Comparison of ENCODE assay signal across 22 cellular contexts in the genomic region with DNA sequence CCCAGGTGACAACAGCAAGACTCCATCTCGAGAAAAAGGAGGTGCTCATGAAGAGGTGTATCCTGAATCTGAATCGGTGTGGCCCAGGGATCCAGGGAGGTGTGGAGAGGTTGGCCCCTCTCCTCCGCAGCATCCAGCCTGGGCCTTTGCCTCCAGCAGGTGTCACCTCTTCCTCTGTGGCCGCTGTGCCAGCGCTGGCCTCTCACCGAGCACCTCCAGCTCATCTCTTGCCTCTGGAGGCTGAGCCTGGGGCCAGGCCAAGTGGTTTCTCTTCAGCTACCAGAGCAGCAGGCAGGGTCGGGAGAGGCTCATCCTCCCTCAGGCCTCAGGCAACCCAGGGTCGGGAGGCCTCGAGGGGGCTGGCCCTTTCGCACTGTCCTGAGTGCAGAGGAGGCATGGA. TPM values are rescaled to one million over a fixed set of nuclear protein-coding genes. Genes with fewer than 3 reads are reported as not detected.
DNase-seq lines count a peak whose midpoint lies in the region; ATAC-seq, FAIRE-seq and TF ChIP-seq lines count a peak whose summit lies in the region.
"Had no signal": no experiment of that assay in that cellular context is flagged by ENCODE, and none has a peak within 500 bp of the region (broad histone marks: within the 10 kb centered on the region; RNA-seq: fewer than 3 reads in every experiment).

No MANE protein-coding gene starts in this region.

- H3K36me3 ChIP-seq in HepG2 (replicated peaks in 1 of 2; ENCODE audit: control insufficient read depth in 1 of 2, insufficient read depth in 2 of 2, low read length in 2 of 2) (peaks cover 11% of the 10 kb centered on the region in 2 experiments; a peak in 4 of 5 replicates), right lobe of liver (no peaks in the 10 kb centered on the region), astrocyte (ENCODE audit: insufficient read depth, low read length) (peaks cover 2% of the 10 kb centered on the region)

- CTCF ChIA-PET in HepG2 (lab: Yijun Ruan, JAX; ENCODE audit: low intra/inter-chr PET ratio, low total read pairs): interaction anchor here (1.3 to 1.5 kb wide), 2 partner anchors 68 to 109 kb away, joined by 4 to 7 read pairs; no protein-coding TSS in a partner anchor

- TF ChIP-seq RAD21 in HepG2 (CRISPR knock-in tag; IDR thresholded peaks at IDR 0.05): no peak

- BruUV-seq in HepG2 (replicated peaks; lab: Mats Ljungman, UMichigan): no TSS peak

- in situ Hi-C loops in HepG2 (cut with HindIII; ENCODE audit: extremely low pct_ligation_motif_present, low pct_unique_long_range_greater_than_20kb): no loop called here

- no peak for TF ChIP-seq POLR2A in HepG2 (IDR thresholded peaks at IDR 0.05; ENCODE audit: insufficient read depth in 1 of 2, low read depth in 2 of 2, low read length in 2 of 2)
- TF ChIP-seq POLR2A in right lobe of liver (IDR thresholded peaks at IDR 0.05): no peak
- TF ChIP-seq POLR2A in lower leg skin (IDR thresholded peaks at IDR 0.05): no peak

- H3K9ac ChIP-seq in HepG2 (ENCODE audit: insufficient read depth, low read depth, low read length) (no peak overlapping the region), astrocyte (ENCODE audit: low read length) (no peak overlapping the region)

- POLR2A ChIA-PET in HepG2 (lab: Yijun Ruan, JAX): interaction anchor here (1.0 kb wide), 1 partner anchor 19 kb away, joined by 4 read pairs; a partner anchor contains a TSS

- H2AFZ ChIP-seq in HepG2 (ENCODE audit: low read length): no peak overlapping the region
- H2AFZ ChIP-seq in astrocyte (ENCODE audit: low read depth, low read length): no peak overlapping the region

- no peak overlapping the region for H3K4me2 ChIP-seq in HepG2 (ENCODE audit: low read depth, low read length)
- H3K4me2 ChIP-seq in astrocyte (ENCODE audit: low read length): no peak overlapping the region

- H3K27me3 ChIP-seq in HepG2 (ENCODE audit: control insufficient read depth in 1 of 2, insufficient read depth in 2 of 2, low read length in 2 of 2) (peaks cover 14 to 46% of the 10 kb centered on the region in 2 experiments; a peak in 4 of 5 replicates), right lobe of liver (no peaks in the 10 kb centered on the region), astrocyte (ENCODE audit: insufficient read depth, low read length) (peaks cover 16% of the 10 kb centered on the region)

- H4K20me1 ChIP-seq in HepG2 (ENCODE audit: insufficient read depth, low read length) (peaks cover 12% of the 10 kb centered on the region; the same call in 1 of the 2 replicates), astrocyte (ENCODE audit: insufficient read depth, low read length) (peaks cover 56% of the 10 kb centered on the region)

- peak; percentile 37 for DNase-seq in DMS 273 (lab: John Stamatoyannopoulos, UW; ENCODE audit: unreplicated experiment)
- DNase-seq in DMS 273 treated with DMSO at 0.1 percent for 48 hours (lab: John Stamatoyannopoulos, UW): no peak
- no peak for DNase-seq in HepG2 (ENCODE audit: low spot score)
- DNase-seq in right lobe of liver: no peak
- DNase-seq in astrocyte (ENCODE audit: low read depth): no peak
- no peak for DNase-seq in stimulated activated CD8-positive, alpha-beta memory T cell treated with anti-CD3 and anti-CD28 coated beads, Interleukin-4, amount 100 ng/mL, for 48 hours
- DNase-seq in NCI-H2196 treated with DMSO at 0.1 percent for 48 hours (lab: John Stamatoyannopoulos, UW; ENCODE audit: unreplicated experiment): no peak
- DNase-seq in lower leg skin (ENCODE audit: low spot score in 2 of 2): no peak
- DNase-seq: COR-L47, GF-D8, NCI-H1092, NCI-H1436 treated with DMSO at 0.1 percent for 48 hours, NCI-H345, NCI-H774, SHP77 treated with DMSO at 0.1 percent for 48 hours had no signal

- no peak for TF ChIP-seq EP300 in HepG2 (IDR thresholded peaks at IDR 0.05; ENCODE audit: low read depth in 2 of 2, low read length in 2 of 2)
- no peak for TF ChIP-seq EP300 in HepG2 (CRISPR knock-in tag; IDR thresholded peaks at IDR 0.05; ENCODE audit: borderline replicate concordance)

- no peaks in the 10 kb centered on the region for H3K9me3 ChIP-seq in HepG2 (ENCODE audit: low read length)
- H3K9me3 ChIP-seq in right lobe of liver: no peaks in the 10 kb centered on the region
- no peaks in the 10 kb centered on the region for H3K9me3 ChIP-seq in astrocyte (ENCODE audit: insufficient read depth, low read depth, low read length)

- ATAC-seq in HepG2 (peak; percentile 5), right lobe of liver (no peak)

- intact Hi-C loops in HepG2 (cut with micrococcal nuclease; ENCODE audit: unreplicated experiment): loop anchor here (5.0 kb wide), 2 partner anchors 70 to 110 kb away; no protein-coding TSS in a partner anchor
- intact Hi-C loops in right lobe of liver (cut with DNase I): no loop called here
- intact Hi-C loops in lower leg skin (cut with DNase I; ENCODE audit: low total_unique reads): no loop called here

- H3K9me3 Mint-ChIP-seq in astrocyte (ENCODE audit: unreplicated experiment): no peaks in the 10 kb centered on the region
- H3K9me3 Mint-ChIP-seq: T-cell; T-helper 2 cell treated with Interferon-gamma antibody and Interleukin-4, amounts not matched to agents 5 μg/mL and 100 μg/mL, for 36 hours had no signal

- TF ChIP-seq CTCF in HepG2 (CRISPR knock-in tag; IDR thresholded peaks at IDR 0.05) (no peak), right lobe of liver (IDR thresholded peaks at IDR 0.05) (no peak), astrocyte (IDR thresholded peaks at IDR 0.05; ENCODE audit: insufficient read depth, low read depth, low read length) (no peak), lower leg skin (IDR thresholded peaks at IDR 0.05) (no peak)

- H3K36me3 Mint-ChIP-seq in astrocyte (ENCODE audit: low read depth, unreplicated experiment): no peaks in the 10 kb centered on the region

- H3K4me1 Mint-ChIP-seq in astrocyte (ENCODE audit: low read depth, unreplicated experiment): peaks cover 5% of the 10 kb centered on the region

- no peak overlapping the region for H3K4me3 Mint-ChIP-seq in astrocyte (ENCODE audit: unreplicated experiment)
- H3K4me3 Mint-ChIP-seq: T-cell; T-helper 2 cell treated with Interferon-gamma antibody and Interleukin-4, amounts not matched to agents 5 μg/mL and 100 μg/mL, for 36 hours had no signal

- H3K27me3 Mint-ChIP-seq in astrocyte (ENCODE audit: low read depth, unreplicated experiment): no peaks in the 10 kb centered on the region

- peak overlapping the region; percentile 62 for H3K27ac Mint-ChIP-seq in astrocyte (ENCODE audit: unreplicated experiment)
- H3K27ac Mint-ChIP-seq: T-cell; T-helper 2 cell treated with Interferon-gamma antibody and Interleukin-4, amounts not matched to agents 5 μg/mL and 100 μg/mL, for 36 hours had no signal

- H3K79me2 ChIP-seq in HepG2 (ENCODE audit: insufficient read depth, low read length) (no peaks in the 10 kb centered on the region), astrocyte (ENCODE audit: insufficient read depth, low read length) (no peaks in the 10 kb centered on the region)

- H3K4me3 ChIP-seq in HepG2 (replicated peaks in 1 of 3; ENCODE audit: insufficient read depth in 1 of 3, low read depth in 2 of 3, low read length in 3 of 3): no peak overlapping the region
- no peak overlapping the region for H3K4me3 ChIP-seq in right lobe of liver
- H3K4me3 ChIP-seq in astrocyte (ENCODE audit: insufficient read depth, low read depth, low read length): no peak overlapping the region
- H3K4me3 ChIP-seq in lower leg skin (ENCODE audit: low read depth, poor library complexity, severe bottlenecking): no peak overlapping the region

- H3K4me1 ChIP-seq in HepG2 (ENCODE audit: insufficient read depth, low read length) (peaks cover 15% of the 10 kb centered on the region), right lobe of liver (no peaks in the 10 kb centered on the region), astrocyte (ENCODE audit: insufficient read depth, low read length) (no peaks in the 10 kb centered on the region)

- H3K27ac ChIP-seq in HepG2 (ENCODE audit: extremely low read length, insufficient read depth, low read length) (no peak overlapping the region), right lobe of liver (no peak overlapping the region), astrocyte (ENCODE audit: low read depth, low read length) (no peak overlapping the region)
- H3K27ac ChIP-seq: 22Rv1, C4-2B had no signal

- WGBS in HepG2 (ENCODE audit: low lambda C conversion rate): 63% methylated on average over 8 of the region's 10 CpGs
- WGBS in right lobe of liver (ENCODE audit: insufficient coverage, low coverage, low lambda C conversion rate, missing lambda C conversion rate): 41% methylated on average over 3 of the region's 10 CpGs
- 67 to 85% methylated on average over 6 to 10 of the region's 10 CpGs for WGBS in lower leg skin, 2 donors

- FAIRE-seq in HepG2 (lab: Jason Lieb, UNC): no peak
- no peak for FAIRE-seq in astrocyte (lab: Jason Lieb, UNC)

RNA-seq across cellular contexts. Expression of a gene that starts 1.2 kb away (rescaled TPM):
- total RNA-seq in HepG2 (2016; rRNA removed; fragmentation: Illumina TruSeq; extraction: Trizol) (not detected in 2 replicates), right lobe of liver (not detected), astrocyte (3.1 and 5.0 TPM in 2 replicates), lower leg skin (not detected)
- total RNA-seq in HepG2 (2016; cell fraction: cytosol; rRNA removed; fragmentation: Illumina TruSeq; extraction: Trizol; ENCODE audit: low read depth): not detected in 2 replicates
- total RNA-seq in HepG2 (2016; cell fraction: insoluble cytoplasmic fraction; rRNA removed; fragmentation: Illumina TruSeq; extraction: Trizol): not detected in 2 replicates
- not detected in 2 replicates for total RNA-seq in HepG2 (2016; cell fraction: membrane; rRNA removed; fragmentation: Illumina TruSeq; extraction: Trizol)
- not detected in 2 replicates for total RNA-seq in HepG2 (2016; cell fraction: nucleus; rRNA removed; fragmentation: Illumina TruSeq; extraction: Trizol)
- polyA plus RNA-seq in HepG2 (2011; rRNA removed): 0.03 TPM in 1 of 2 replicates, not detected in the other
- 0.03 TPM in 1 of 2 replicates, not detected in the other for polyA plus RNA-seq in HepG2 (2011; cell fraction: cytosol; rRNA removed)
- 0.09 and 0.14 TPM in 2 replicates for polyA plus RNA-seq in HepG2 (2011; cell fraction: nucleus; rRNA removed)
- polyA plus RNA-seq in HepG2 (2012): not detected in 2 replicates
- not detected in 2 replicates for polyA plus RNA-seq in HepG2 (2016; cell fraction: cytosol; fragmentation: Illumina TruSeq; extraction: Trizol; ENCODE audit: low read depth)
- not detected in 2 replicates for polyA plus RNA-seq in HepG2 (2016; cell fraction: insoluble cytoplasmic fraction; fragmentation: Illumina TruSeq; extraction: Trizol; ENCODE audit: low read depth)
- not detected in 2 replicates for polyA plus RNA-seq in HepG2 (2016; cell fraction: membrane; fragmentation: Illumina TruSeq; extraction: Trizol; ENCODE audit: low read depth)
- polyA plus RNA-seq in HepG2 (2016; cell fraction: nucleus; fragmentation: Illumina TruSeq; extraction: Trizol; ENCODE audit: insufficient read depth, low read depth): not detected in 2 replicates
- not detected in 2 replicates for polyA minus RNA-seq in HepG2 (2011; rRNA and poly(A)+ RNA removed; ENCODE audit: low replicate concordance)
- not detected in 2 replicates for polyA minus RNA-seq in HepG2 (2011; cell fraction: cytosol; rRNA and poly(A)+ RNA removed)
- under 0.01 and 0.12 TPM in 2 replicates for polyA minus RNA-seq in HepG2 (2011; cell fraction: nucleus; rRNA and poly(A)+ RNA removed)
- total RNA-seq: PC-3, RPMI7951 had no signal

RNA-seq across cellular contexts. Expression of a gene that starts 19.2 kb away (rescaled TPM):
- total RNA-seq in HepG2 (2016; rRNA removed; fragmentation: Illumina TruSeq; extraction: Trizol) (51.4 and 132 TPM in 2 replicates), right lobe of liver (10 to 100 TPM; 17.4 to 42.8 (median 29.5) TPM), astrocyte (220 and 225 TPM in 2 replicates), lower leg skin (10 to 100 TPM; 31.0 to 55.1 (median 36.9) TPM)
- 32.3 and 33.5 TPM in 2 replicates for total RNA-seq in HepG2 (2016; cell fraction: cytosol; rRNA removed; fragmentation: Illumina TruSeq; extraction: Trizol; ENCODE audit: low read depth)
- total RNA-seq in HepG2 (2016; cell fraction: insoluble cytoplasmic fraction; rRNA removed; fragmentation: Illumina TruSeq; extraction: Trizol): 44.4 and 147 TPM in 2 replicates
- 36.6 and 38.2 TPM in 2 replicates for total RNA-seq in HepG2 (2016; cell fraction: membrane; rRNA removed; fragmentation: Illumina TruSeq; extraction: Trizol)
- total RNA-seq in HepG2 (2016; cell fraction: nucleus; rRNA removed; fragmentation: Illumina TruSeq; extraction: Trizol): 173 and 206 TPM in 2 replicates
- polyA plus RNA-seq in HepG2 (2011; rRNA removed): 132 and 173 TPM in 2 replicates
- polyA plus RNA-seq in HepG2 (2011; cell fraction: cytosol; rRNA removed): 40.1 and 86.0 TPM in 2 replicates
- polyA plus RNA-seq in HepG2 (2011; cell fraction: nucleus; rRNA removed): 1,804 and 3,077 TPM in 2 replicates
- polyA plus RNA-seq in HepG2 (2012): 112 and 149 TPM in 2 replicates
- 5.1 and 5.7 TPM in 2 replicates for polyA plus RNA-seq in HepG2 (2016; cell fraction: cytosol; fragmentation: Illumina TruSeq; extraction: Trizol; ENCODE audit: low read depth)
- polyA plus RNA-seq in HepG2 (2016; cell fraction: insoluble cytoplasmic fraction; fragmentation: Illumina TruSeq; extraction: Trizol; ENCODE audit: low read depth): 47.2 and 54.2 TPM in 2 replicates
- polyA plus RNA-seq in HepG2 (2016; cell fraction: membrane; fragmentation: Illumina TruSeq; extraction: Trizol; ENCODE audit: low read depth): 13.3 and 16.2 TPM in 2 replicates
- 572 and 622 TPM in 2 replicates for polyA plus RNA-seq in HepG2 (2016; cell fraction: nucleus; fragmentation: Illumina TruSeq; extraction: Trizol; ENCODE audit: insufficient read depth, low read depth)
- 69.2 and 278 TPM in 2 replicates for polyA minus RNA-seq in HepG2 (2011; rRNA and poly(A)+ RNA removed; ENCODE audit: low replicate concordance)
- 47.8 and 61.7 TPM in 2 replicates for polyA minus RNA-seq in HepG2 (2011; cell fraction: cytosol; rRNA and poly(A)+ RNA removed)
- polyA minus RNA-seq in HepG2 (2011; cell fraction: nucleus; rRNA and poly(A)+ RNA removed): 203 and 232 TPM in 2 replicates

RNA-seq across cellular contexts. Expression of a gene that starts 37.5 kb away (rescaled TPM):
- not detected in 2 replicates for total RNA-seq in HepG2 (2016; rRNA removed; fragmentation: Illumina TruSeq; extraction: Trizol)
- not detected in 2 replicates for total RNA-seq in HepG2 (2016; cell fraction: cytosol; rRNA removed; fragmentation: Illumina TruSeq; extraction: Trizol; ENCODE audit: low read depth)
- not detected in 2 replicates for total RNA-seq in HepG2 (2016; cell fraction: insoluble cytoplasmic fraction; rRNA removed; fragmentation: Illumina TruSeq; extraction: Trizol)
- total RNA-seq in HepG2 (2016; cell fraction: membrane; rRNA removed; fragmentation: Illumina TruSeq; extraction: Trizol): not detected in 2 replicates
- total RNA-seq in HepG2 (2016; cell fraction: nucleus; rRNA removed; fragmentation: Illumina TruSeq; extraction: Trizol): not detected in 2 replicates
- not detected in 2 replicates for polyA plus RNA-seq in HepG2 (2011; rRNA removed)
- not detected in 2 replicates for polyA plus RNA-seq in HepG2 (2011; cell fraction: cytosol; rRNA removed)
- polyA plus RNA-seq in HepG2 (2011; cell fraction: nucleus; rRNA removed): not detected in 2 replicates
- 0.27 TPM in 1 of 2 replicates, not detected in the other for polyA plus RNA-seq in HepG2 (2012)
- polyA plus RNA-seq in HepG2 (2016; cell fraction: cytosol; fragmentation: Illumina TruSeq; extraction: Trizol; ENCODE audit: low read depth): not detected in 2 replicates
- not detected in 2 replicates for polyA plus RNA-seq in HepG2 (2016; cell fraction: insoluble cytoplasmic fraction; fragmentation: Illumina TruSeq; extraction: Trizol; ENCODE audit: low read depth)
- polyA plus RNA-seq in HepG2 (2016; cell fraction: membrane; fragmentation: Illumina TruSeq; extraction: Trizol; ENCODE audit: low read depth): not detected in 2 replicates
- polyA plus RNA-seq in HepG2 (2016; cell fraction: nucleus; fragmentation: Illumina TruSeq; extraction: Trizol; ENCODE audit: insufficient read depth, low read depth): not detected in 2 replicates
- polyA minus RNA-seq in HepG2 (2011; rRNA and poly(A)+ RNA removed; ENCODE audit: low replicate concordance): not detected in 2 replicates
- not detected in 2 replicates for polyA minus RNA-seq in HepG2 (2011; cell fraction: cytosol; rRNA and poly(A)+ RNA removed)
- not detected in 2 replicates for polyA minus RNA-seq in HepG2 (2011; cell fraction: nucleus; rRNA and poly(A)+ RNA removed)
- total RNA-seq in right lobe of liver: not detected
- total RNA-seq in astrocyte: 146 and 162 TPM in 2 replicates
- 1 to 10 TPM in 1 of 4 donors, under 1 TPM in 1, not detected in 2; 0.23 to 1.1 TPM for total RNA-seq in lower leg skin
- total RNA-seq: H4, PC-3, RPMI7951, T-cell had no signal

RNA-seq across cellular contexts. Expression of a gene that starts 56.1 kb away (rescaled TPM):
- 0.20 and 0.27 TPM in 2 replicates for total RNA-seq in HepG2 (2016; rRNA removed; fragmentation: Illumina TruSeq; extraction: Trizol)
- total RNA-seq in HepG2 (2016; cell fraction: cytosol; rRNA removed; fragmentation: Illumina TruSeq; extraction: Trizol; ENCODE audit: low read depth): not detected in 2 replicates
- total RNA-seq in HepG2 (2016; cell fraction: insoluble cytoplasmic fraction; rRNA removed; fragmentation: Illumina TruSeq; extraction: Trizol): 0.33 and 0.45 TPM in 2 replicates
- 0.12 and 0.17 TPM in 2 replicates for total RNA-seq in HepG2 (2016; cell fraction: membrane; rRNA removed; fragmentation: Illumina TruSeq; extraction: Trizol)
- total RNA-seq in HepG2 (2016; cell fraction: nucleus; rRNA removed; fragmentation: Illumina TruSeq; extraction: Trizol): 0.28 and 0.53 TPM in 2 replicates
- polyA plus RNA-seq in HepG2 (2011; rRNA removed): 5.1 and 8.6 TPM in 2 replicates
- polyA plus RNA-seq in HepG2 (2011; cell fraction: cytosol; rRNA removed): 4.3 and 7.9 TPM in 2 replicates
- 81.1 and 86.7 TPM in 2 replicates for polyA plus RNA-seq in HepG2 (2011; cell fraction: nucleus; rRNA removed)
- polyA plus RNA-seq in HepG2 (2012): 2.6 and 6.6 TPM in 2 replicates
- 0.14 TPM in 1 of 2 replicates, not detected in the other for polyA plus RNA-seq in HepG2 (2016; cell fraction: cytosol; fragmentation: Illumina TruSeq; extraction: Trizol; ENCODE audit: low read depth)
- polyA plus RNA-seq in HepG2 (2016; cell fraction: insoluble cytoplasmic fraction; fragmentation: Illumina TruSeq; extraction: Trizol; ENCODE audit: low read depth): 0.37 TPM in 1 of 2 replicates, not detected in the other
- 0.29 TPM in 1 of 2 replicates, not detected in the other for polyA plus RNA-seq in HepG2 (2016; cell fraction: membrane; fragmentation: Illumina TruSeq; extraction: Trizol; ENCODE audit: low read depth)
- 0.62 and 0.85 TPM in 2 replicates for polyA plus RNA-seq in HepG2 (2016; cell fraction: nucleus; fragmentation: Illumina TruSeq; extraction: Trizol; ENCODE audit: insufficient read depth, low read depth)
- polyA minus RNA-seq in HepG2 (2011; rRNA and poly(A)+ RNA removed; ENCODE audit: low replicate concordance): 0.37 and 4.3 TPM in 2 replicates
- 2.0 and 2.2 TPM in 2 replicates for polyA minus RNA-seq in HepG2 (2011; cell fraction: cytosol; rRNA and poly(A)+ RNA removed)
- polyA minus RNA-seq in HepG2 (2011; cell fraction: nucleus; rRNA and poly(A)+ RNA removed): 6.4 and 9.9 TPM in 2 replicates
- total RNA-seq in right lobe of liver: not detected
- 2.9 and 3.3 TPM in 2 replicates for total RNA-seq in astrocyte
- total RNA-seq in lower leg skin: 1 to 10 TPM in 2 of 4 donors, under 1 TPM in 1, not detected in 1; 0.53 to 2.5 (median 1.4) TPM
- total RNA-seq: PC-3, RPMI7951, T-cell had no signal

Comparison
In these comparisons a context has a peak if more than half of its experiments do, and no peak if none do; other contexts are left out.
1. RNA of a gene that starts 37.5 kb away (total RNA-seq): 146 to 162 TPM in astrocyte; 0.23 to 1.1 TPM in lower leg skin, not detected in HepG2 and not detected in right lobe of liver; every median in the first group is over 10 times any median in the second.